ENCODE assay signal across 34 cellular contexts in the genomic region with DNA sequence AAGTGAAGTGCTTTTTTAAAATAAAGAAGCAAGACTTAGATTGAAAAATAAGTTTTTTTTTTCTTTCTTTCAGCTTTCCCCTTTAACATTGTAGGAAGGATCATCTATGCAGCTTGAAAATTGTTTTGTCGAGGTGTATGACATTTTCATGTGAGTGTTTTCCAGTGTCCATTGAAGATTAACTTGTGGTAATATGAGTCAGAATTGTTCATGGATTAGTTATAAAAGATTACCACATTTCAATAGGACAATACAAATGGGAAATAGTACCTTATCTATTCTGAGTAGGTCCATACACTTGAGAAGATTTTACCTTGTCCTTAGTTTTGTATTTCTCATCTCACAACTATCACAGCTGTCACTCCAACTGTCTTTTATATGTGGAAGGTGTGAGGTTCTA.
"Had no signal": no experiment of that assay in that cellular context is flagged by ENCODE, and none has a peak within 500 bp of the region (broad histone marks: within the 10 kb centered on the region; RNA-seq: fewer than 3 reads in every experiment).

No MANE protein-coding gene starts in this region.

- DNase-seq: activated CD4-positive, alpha-beta memory T cell treated with anti-CD3 and anti-CD28 coated beads for 36 hours; activated CD4-positive, alpha-beta T cell treated with anti-CD3 and anti-CD28 coated beads, Interleukin-2, amount 10 ng/mL, durations not matched to agents 24 days and 14 days; activated CD4-positive, CD25-positive, alpha-beta regulatory T cell treated with anti-CD3 and anti-CD28 coated beads, Interleukin-2, amount 50 U/mL, for 72 hours; activated CD8-positive, alpha-beta memory T cell treated with anti-CD3 and anti-CD28 coated beads, Interleukin-2, amount 50 U/mL, for 4 hours; activated effector memory CD4-positive, alpha-beta T cell treated with anti-CD3 and anti-CD28 coated beads, Interleukin-2, amount 50 U/mL, for 16 hours; activated naive CD4-positive, alpha-beta T cell treated with anti-CD3 and anti-CD28 coated beads for 36 hours; activated naive CD8-positive, alpha-beta T cell treated with anti-CD3 and anti-CD28 coated beads for 36 hours; activated T-cell treated with anti-CD3 and anti-CD28 coated beads, Interleukin-2, amount 50 U/mL, for 1 hour; adrenal gland; brain microvascular endothelial cell; caudate nucleus; cortex of kidney; effector memory CD8-positive, alpha-beta T cell; foreskin fibroblast; heart left ventricle; hypothalamus; immature natural killer cell; left cardiac atrium; left ventricle myocardium superior; mammary epithelial cell; midbrain; naive thymus-derived CD4-positive, alpha-beta T cell; nucleus accumbens; pancreas; sigmoid colon; small intestine; stimulated activated CD4-positive, alpha-beta T cell treated with anti-CD3 and anti-CD28 coated beads, Interleukin-4, amount 100 ng/mL, for 24 hours; T-helper 2 cell had no signal

- H3K27me3 ChIP-seq: adrenal gland, brain microvascular endothelial cell, heart left ventricle, pancreas, sigmoid colon, vagina had no signal

- H3K4me3 ChIP-seq: adrenal gland, heart left ventricle, pancreas, prostate gland, sigmoid colon, thoracic aorta, vagina had no signal

- H3K36me3 ChIP-seq: adrenal gland, brain microvascular endothelial cell, heart left ventricle, pancreas, prostate gland, sigmoid colon, thoracic aorta, vagina had no signal

- FAIRE-seq: astrocyte, pancreas had no signal

- ATAC-seq: effector memory CD8-positive, alpha-beta T cell; esophagus mucosa; heart left ventricle; left cardiac atrium; left ventricle myocardium superior; naive thymus-derived CD4-positive, alpha-beta T cell; pancreas; stimulated activated effector memory CD8-positive, alpha-beta T cell treated with anti-CD3 and anti-CD28 coated beads, Interleukin-12 subunit alpha, Interleukin-12 subunit beta, amount 100 ng/mL, for 72 hours had no signal

- H3K27ac ChIP-seq: adrenal gland, brain microvascular endothelial cell, heart left ventricle, pancreas, prostate gland, sigmoid colon, thoracic aorta, vagina had no signal

- H3K9me3 ChIP-seq: adrenal gland, heart left ventricle, pancreas, prostate gland, sigmoid colon, thoracic aorta, vagina had no signal

- H3K4me1 ChIP-seq: adrenal gland, heart left ventricle, prostate gland, sigmoid colon, vagina had no signal
